8 cellular contexts compared by ENCODE assay signal in genomic region chr11:114762437-114762836, GRCh38.
DNase-seq lines count a peak whose midpoint lies in the region; ATAC-seq lines count a peak whose summit lies in the region.

No MANE protein-coding gene starts in this region.

- no peak for ATAC-seq in natural killer cell treated with Interleukin-12 subunit alpha and Interleukin-12 subunit beta and Interleukin-15 and Interleukin-18, amount 100 ng/mL, for 72 hours

- no peak overlapping the region for H3K4me3 Mint-ChIP-seq in natural killer cell treated with Interleukin-12 subunit alpha and Interleukin-12 subunit beta and Interleukin-15 and Interleukin-18, amount 100 ng/mL, for 72 hours

- no peaks in the 10 kb centered on the region for H3K36me3 Mint-ChIP-seq in natural killer cell treated with Interleukin-12 subunit alpha and Interleukin-12 subunit beta and Interleukin-15 and Interleukin-18, amount 100 ng/mL, for 72 hours

- no peaks in the 10 kb centered on the region for H3K9me3 Mint-ChIP-seq in natural killer cell treated with Interleukin-12 subunit alpha and Interleukin-12 subunit beta and Interleukin-15 and Interleukin-18, amount 100 ng/mL, for 72 hours

- H3K4me1 Mint-ChIP-seq in natural killer cell treated with Interleukin-12 subunit alpha and Interleukin-12 subunit beta and Interleukin-15 and Interleukin-18, amount 100 ng/mL, for 72 hours (ENCODE audit: low read depth in 2 of 2), result no peaks in the 10 kb centered on the region

- H3K27ac Mint-ChIP-seq in natural killer cell treated with Interleukin-12 subunit alpha and Interleukin-12 subunit beta and Interleukin-15 and Interleukin-18, amount 100 ng/mL, for 72 hours, result no peak overlapping the region

- peaks cover 18 to 37% of the 10 kb centered on the region in 2 donors for H3K27me3 Mint-ChIP-seq in natural killer cell treated with Interleukin-12 subunit alpha and Interleukin-12 subunit beta and Interleukin-15 and Interleukin-18, amount 100 ng/mL, for 72 hours

- DNase-seq in NCI-H2107 treated with DMSO at 0.1 percent for 48 hours (lab: John Stamatoyannopoulos, UW; ENCODE audit: unreplicated experiment) (peak; percentile 0), NCI-H2107 (lab: John Stamatoyannopoulos, UW) (no peak), NCI-H226 (peak; percentile 29), astrocyte of the hippocampus (ENCODE audit: low read depth, low spot score) (peak; percentile 83), iPS DF 4.7 (ENCODE audit: extremely low read depth, low spot score) (peak; percentile 41), smooth muscle cell of the brain vasculature (ENCODE audit: low read depth, low spot score) (peak; percentile 3), NCI-H1694 (lab: John Stamatoyannopoulos, UW) (no peak)
- DNase-seq in natural killer cell treated with Interleukin-12 subunit alpha and Interleukin-12 subunit beta and Interleukin-15 and Interleukin-18, amount 100 ng/mL, for 72 hours (ENCODE audit: low spot score), result no peak

Comparison
In these comparisons a context has a peak if more than half of its experiments do, and no peak if none do; other contexts are left out.
1. DNase-seq: peak in NCI-H2107 treated with DMSO at 0.1 percent for 48 hours (single experiment), NCI-H226 (single experiment), astrocyte of the hippocampus (single experiment), iPS DF 4.7 (single experiment) and smooth muscle cell of the brain vasculature (single experiment); none in NCI-H2107 (single experiment), NCI-H1694 (single experiment) and natural killer cell treated with Interleukin-12 subunit alpha and Interleukin-12 subunit beta and Interleukin-15 and Interleukin-18, amount 100 ng/mL, for 72 hours (single experiment).